In genomic region chr5:14702238-14702839, GRCh38 we compare ENCODE assay signal across 13 cellular contexts. TPM values are rescaled to one million over a fixed set of nuclear protein-coding genes. Genes with fewer than 3 reads are reported as not detected.
DNase-seq lines count a peak whose midpoint lies in the region; TF ChIP-seq lines count a peak whose summit lies in the region.
"Had no signal": no experiment of that assay in that cellular context is flagged by ENCODE, and none has a peak within 500 bp of the region (broad histone marks: within the 10 kb centered on the region; RNA-seq: fewer than 3 reads in every experiment).

No MANE protein-coding gene starts in this region.

- H3K36me3 Mint-ChIP-seq in T-helper 1 cell treated with Interleukin-12 subunit alpha and Interleukin-12 subunit beta and Interleukin-4 antibody, amounts not matched to agents 30 μg/mL and 1 μg/mL, for 36 hours (ENCODE audit: low read depth): peaks cover 65% of the 10 kb centered on the region
- peaks cover 85% of the 10 kb centered on the region for H3K36me3 Mint-ChIP-seq in T-helper 2 cell treated with Interferon-gamma antibody and Interleukin-4, amounts not matched to agents 5 μg/mL and 100 μg/mL, for 36 hours (ENCODE audit: low read depth)
- peaks cover 84% of the 10 kb centered on the region for H3K36me3 Mint-ChIP-seq in dendritic cell treated with granulocyte-macrophage colony-stimulating factor and Interleukin-4, amounts not matched to agents 40 ng/mL and 50 ng/mL, for 4 days (ENCODE audit: low read depth)
- H3K36me3 Mint-ChIP-seq in nephron progenitor cell (ENCODE audit: low read depth) (peaks cover 80% of the 10 kb centered on the region), progenitor cell of endocrine pancreas (ENCODE audit: insufficient read depth) (peaks cover 22% of the 10 kb centered on the region)

- H3K9me3 Mint-ChIP-seq in T-helper 1 cell treated with Interleukin-12 subunit alpha and Interleukin-12 subunit beta and Interleukin-4 antibody, amounts not matched to agents 30 μg/mL and 1 μg/mL, for 36 hours: no peaks in the 10 kb centered on the region
- no peaks in the 10 kb centered on the region for H3K9me3 Mint-ChIP-seq in T-helper 2 cell treated with Interferon-gamma antibody and Interleukin-4, amounts not matched to agents 5 μg/mL and 100 μg/mL, for 36 hours
- H3K9me3 Mint-ChIP-seq in dendritic cell treated with granulocyte-macrophage colony-stimulating factor and Interleukin-4, amounts not matched to agents 40 ng/mL and 50 ng/mL, for 4 days: no peaks in the 10 kb centered on the region
- H3K9me3 Mint-ChIP-seq in nephron progenitor cell: no peaks in the 10 kb centered on the region
- H3K9me3 Mint-ChIP-seq in progenitor cell of endocrine pancreas (ENCODE audit: low read depth): no peaks in the 10 kb centered on the region

- intact Hi-C loops in dendritic cell treated with granulocyte-macrophage colony-stimulating factor and Interleukin-4, amounts not matched to agents 40 ng/mL and 50 ng/mL, for 4 days (cut with micrococcal nuclease): no loop called here
- intact Hi-C loops in posterior vena cava (cut with DNase I): no loop called here

- peaks cover 59% of the 10 kb centered on the region for H3K4me1 Mint-ChIP-seq in T-helper 1 cell treated with Interleukin-12 subunit alpha and Interleukin-12 subunit beta and Interleukin-4 antibody, amounts not matched to agents 30 μg/mL and 1 μg/mL, for 36 hours (ENCODE audit: low read depth)
- H3K4me1 Mint-ChIP-seq in T-helper 2 cell treated with Interferon-gamma antibody and Interleukin-4, amounts not matched to agents 5 μg/mL and 100 μg/mL, for 36 hours (ENCODE audit: low read depth): peaks cover 77% of the 10 kb centered on the region
- H3K4me1 Mint-ChIP-seq in dendritic cell treated with granulocyte-macrophage colony-stimulating factor and Interleukin-4, amounts not matched to agents 40 ng/mL and 50 ng/mL, for 4 days (ENCODE audit: low read depth): peaks cover 44% of the 10 kb centered on the region
- peaks cover 4% of the 10 kb centered on the region for H3K4me1 Mint-ChIP-seq in nephron progenitor cell
- no peaks in the 10 kb centered on the region for H3K4me1 Mint-ChIP-seq in progenitor cell of endocrine pancreas (ENCODE audit: low read depth)

- DNase-seq in T-helper 1 cell (no peak), nephron progenitor cell (no peak), MV-4-11 (lab: John Stamatoyannopoulos, UW) (no peak), progenitor cell of endocrine pancreas (ENCODE audit: low spot score, unreplicated experiment) (no peak), posterior vena cava (ENCODE audit: low spot score) (no peak)
- no peak for DNase-seq in T-helper 2 cell treated with Interferon-gamma antibody and Interleukin-4, amounts not matched to agents 5 μg/mL and 100 μg/mL, for 36 hours (ENCODE audit: low spot score)
- DNase-seq: 8988T, activated gamma-delta T cell treated with Interleukin-2 at 50 U/mL for 16 hours, heart right ventricle, NCI-H1930, NCI-H69 had no signal

- TF ChIP-seq CTCF in nephron progenitor cell (IDR thresholded peaks at IDR 0.05): no peak
- no peak for TF ChIP-seq CTCF in progenitor cell of endocrine pancreas (IDR thresholded peaks at IDR 0.05; ENCODE audit: unreplicated experiment)

- H3K4me3 Mint-ChIP-seq in T-helper 1 cell treated with Interleukin-12 subunit alpha and Interleukin-12 subunit beta and Interleukin-4 antibody, amounts not matched to agents 30 μg/mL and 1 μg/mL, for 36 hours: no peak overlapping the region
- H3K4me3 Mint-ChIP-seq in T-helper 2 cell treated with Interferon-gamma antibody and Interleukin-4, amounts not matched to agents 5 μg/mL and 100 μg/mL, for 36 hours: no peak overlapping the region
- no peak overlapping the region for H3K4me3 Mint-ChIP-seq in dendritic cell treated with granulocyte-macrophage colony-stimulating factor and Interleukin-4, amounts not matched to agents 40 ng/mL and 50 ng/mL, for 4 days
- H3K4me3 Mint-ChIP-seq in nephron progenitor cell (no peak overlapping the region), progenitor cell of endocrine pancreas (ENCODE audit: low read depth) (no peak overlapping the region)

- H3K27ac Mint-ChIP-seq in T-helper 1 cell treated with Interleukin-12 subunit alpha and Interleukin-12 subunit beta and Interleukin-4 antibody, amounts not matched to agents 30 μg/mL and 1 μg/mL, for 36 hours: peak overlapping the region; percentile 64
- peak overlapping the region; percentile 75 for H3K27ac Mint-ChIP-seq in T-helper 2 cell treated with Interferon-gamma antibody and Interleukin-4, amounts not matched to agents 5 μg/mL and 100 μg/mL, for 36 hours
- peak overlapping the region; percentile 32 for H3K27ac Mint-ChIP-seq in dendritic cell treated with granulocyte-macrophage colony-stimulating factor and Interleukin-4, amounts not matched to agents 40 ng/mL and 50 ng/mL, for 4 days
- H3K27ac Mint-ChIP-seq in nephron progenitor cell (peak overlapping the region; percentile 68), progenitor cell of endocrine pancreas (no peak overlapping the region)

- H3K27me3 Mint-ChIP-seq in T-helper 1 cell treated with Interleukin-12 subunit alpha and Interleukin-12 subunit beta and Interleukin-4 antibody, amounts not matched to agents 30 μg/mL and 1 μg/mL, for 36 hours (ENCODE audit: low read depth): no peaks in the 10 kb centered on the region
- H3K27me3 Mint-ChIP-seq in T-helper 2 cell treated with Interferon-gamma antibody and Interleukin-4, amounts not matched to agents 5 μg/mL and 100 μg/mL, for 36 hours (ENCODE audit: low read depth): no peaks in the 10 kb centered on the region
- no peaks in the 10 kb centered on the region for H3K27me3 Mint-ChIP-seq in dendritic cell treated with granulocyte-macrophage colony-stimulating factor and Interleukin-4, amounts not matched to agents 40 ng/mL and 50 ng/mL, for 4 days
- H3K27me3 Mint-ChIP-seq in nephron progenitor cell (ENCODE audit: low read depth, poor library complexity): no peaks in the 10 kb centered on the region
- H3K27me3 Mint-ChIP-seq in progenitor cell of endocrine pancreas: no peaks in the 10 kb centered on the region

RNA-seq across cellular contexts. Expression of gene OTULIN, which starts 37.8 kb away (rescaled TPM):
- 30.0 and 36.4 TPM in 2 replicates for total RNA-seq in progenitor cell of endocrine pancreas
- total RNA-seq in posterior vena cava: 10 to 100 TPM; 24.6 to 26.9 TPM
